8 cellular contexts compared by ENCODE assay signal in genomic region chr11:59611570-59612565, GRCh38. TPM values are rescaled to one million over a fixed set of nuclear protein-coding genes. Genes with fewer than 3 reads are reported as not detected.
A peak's percentile ranks its signal among the peaks of the same experiment; 100 is the strongest.
DNase-seq lines count a peak whose midpoint lies in the region; ATAC-seq and TF ChIP-seq lines count a peak whose summit lies in the region.

No MANE protein-coding gene starts in this region.

- no peak for TF ChIP-seq RAD21 in neural cell (conservative IDR thresholded peaks at IDR 0.05)

- no peaks in the 10 kb centered on the region for H3K9me3 ChIP-seq in colonic mucosa
- no peaks in the 10 kb centered on the region for H3K9me3 ChIP-seq in neural cell (ENCODE audit: low read length)

- TF ChIP-seq CTCF in colonic mucosa (IDR thresholded peaks at IDR 0.05) = no peak
- TF ChIP-seq CTCF in neural cell (IDR thresholded peaks at IDR 0.05; ENCODE audit: poor library complexity, severe bottlenecking) = no peak

- H3K27ac ChIP-seq in colonic mucosa (peak overlapping the region; percentile 75), neural cell (ENCODE audit: low read length) (no peak overlapping the region)

- H3K27me3 ChIP-seq in colonic mucosa (no peaks in the 10 kb centered on the region), neural cell (ENCODE audit: insufficient read depth, low read depth, low read length) (no peaks in the 10 kb centered on the region)

- H3K36me3 ChIP-seq in colonic mucosa (peaks cover 18% of the 10 kb centered on the region), neural cell (ENCODE audit: insufficient read depth, low read length) (peaks cover 9% of the 10 kb centered on the region)

- ATAC-seq in GM21390 (IDR thresholded peaks at IDR 0.05; ENCODE audit: unreplicated experiment) = no peak
- no peak for ATAC-seq in GM18909 (IDR thresholded peaks at IDR 0.05; ENCODE audit: poor library complexity, unreplicated experiment)

- H3K4me3 ChIP-seq in colonic mucosa = no peak overlapping the region
- H3K4me3 ChIP-seq in neural cell (ENCODE audit: low read length) = peak overlapping the region; percentile 97

- intact Hi-C loops in colonic mucosa (cut with DNase I) = loop anchor here (10.0 kb wide), 1 partner anchor 47 kb away; no protein-coding TSS in a partner anchor

- H2AFZ ChIP-seq in neural cell (ENCODE audit: low read depth, low read length) = no peak overlapping the region

- TF ChIP-seq EP300 in neural cell (conservative IDR thresholded peaks at IDR 0.05; ENCODE audit: poor library complexity, severe bottlenecking) = no peak

- DNase-seq in DMS153 treated with DMSO at 0.1 percent for 48 hours (lab: John Stamatoyannopoulos, UW; ENCODE audit: unreplicated experiment) = peak; percentile 20
- peak; percentile 16 to 38 for DNase-seq in NCI-H187 (lab: John Stamatoyannopoulos, UW)
- DNase-seq in colonic mucosa = peak; percentile 85
- no peak for DNase-seq in AG20443 (ENCODE audit: low spot score)
- no peak for DNase-seq in ecto neural progenitor cell (ENCODE audit: low spot score)

- peaks cover 6% of the 10 kb centered on the region for H3F3A ChIP-seq in neural cell (ENCODE audit: insufficient read depth, low read length, poor library complexity, severe bottlenecking)

- no peak overlapping the region for H3K4me2 ChIP-seq in neural cell (ENCODE audit: low read length)

- H3K9me2 ChIP-seq in neural cell (ENCODE audit: insufficient read depth, low read length) = no peaks in the 10 kb centered on the region

- H3K79me2 ChIP-seq in neural cell (replicated peaks; ENCODE audit: insufficient read depth, low read length) = peaks cover 41% of the 10 kb centered on the region

- peak overlapping the region in 1 of 2 donors; percentile 15 for H3K9ac ChIP-seq in colonic mucosa (ENCODE audit: low read depth in 2 of 2, low read length in 2 of 2)
- H3K9ac ChIP-seq in neural cell (ENCODE audit: low read length) = no peak overlapping the region

- H4K20me1 ChIP-seq in neural cell (ENCODE audit: insufficient read depth) = peaks cover 12% of the 10 kb centered on the region

- H3K4me1 ChIP-seq in colonic mucosa = peaks cover 24% of the 10 kb centered on the region

TF ChIP-seq in neural cell, 6 proteins besides CTCF, POLR2A, EP300 and RAD21:
- TF ChIP-seq EZH2 (IDR thresholded peaks at IDR 0.05; ENCODE audit: borderline replicate concordance, insufficient read depth, low read length, poor library complexity, severe bottlenecking) = no peak
- TF ChIP-seq, protein P1, sequence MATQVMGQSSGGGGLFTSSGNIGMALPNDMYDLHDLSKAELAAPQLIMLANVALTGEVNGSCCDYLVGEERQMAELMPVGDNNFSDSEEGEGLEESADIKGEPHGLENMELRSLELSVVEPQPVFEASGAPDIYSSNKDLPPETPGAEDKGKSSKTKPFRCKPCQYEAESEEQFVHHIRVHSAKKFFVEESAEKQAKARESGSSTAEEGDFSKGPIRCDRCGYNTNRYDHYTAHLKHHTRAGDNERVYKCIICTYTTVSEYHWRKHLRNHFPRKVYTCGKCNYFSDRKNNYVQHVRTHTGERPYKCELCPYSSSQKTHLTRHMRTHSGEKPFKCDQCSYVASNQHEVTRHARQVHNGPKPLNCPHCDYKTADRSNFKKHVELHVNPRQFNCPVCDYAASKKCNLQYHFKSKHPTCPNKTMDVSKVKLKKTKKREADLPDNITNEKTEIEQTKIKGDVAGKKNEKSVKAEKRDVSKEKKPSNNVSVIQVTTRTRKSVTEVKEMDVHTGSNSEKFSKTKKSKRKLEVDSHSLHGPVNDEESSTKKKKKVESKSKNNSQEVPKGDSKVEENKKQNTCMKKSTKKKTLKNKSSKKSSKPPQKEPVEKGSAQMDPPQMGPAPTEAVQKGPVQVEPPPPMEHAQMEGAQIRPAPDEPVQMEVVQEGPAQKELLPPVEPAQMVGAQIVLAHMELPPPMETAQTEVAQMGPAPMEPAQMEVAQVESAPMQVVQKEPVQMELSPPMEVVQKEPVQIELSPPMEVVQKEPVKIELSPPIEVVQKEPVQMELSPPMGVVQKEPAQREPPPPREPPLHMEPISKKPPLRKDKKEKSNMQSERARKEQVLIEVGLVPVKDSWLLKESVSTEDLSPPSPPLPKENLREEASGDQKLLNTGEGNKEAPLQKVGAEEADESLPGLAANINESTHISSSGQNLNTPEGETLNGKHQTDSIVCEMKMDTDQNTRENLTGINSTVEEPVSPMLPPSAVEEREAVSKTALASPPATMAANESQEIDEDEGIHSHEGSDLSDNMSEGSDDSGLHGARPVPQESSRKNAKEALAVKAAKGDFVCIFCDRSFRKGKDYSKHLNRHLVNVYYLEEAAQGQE (IDR thresholded peaks at IDR 0.05; ENCODE audit: borderline replicate concordance) = no peak
- TF ChIP-seq TAF1 (IDR thresholded peaks at IDR 0.05; ENCODE audit: low read depth) = no peak
- no peak for TF ChIP-seq POLR2AphosphoS5 (IDR thresholded peaks at IDR 0.05)
- no peak for TF ChIP-seq SMC3 (conservative IDR thresholded peaks at IDR 0.05; ENCODE audit: poor library complexity)
- no peak for TF ChIP-seq MXI1 (conservative IDR thresholded peaks at IDR 0.05; ENCODE audit: poor library complexity, severe bottlenecking)
TF ChIP-seq in neural cell: peak in this region for 0.

RNA-seq across cellular contexts. Expression of gene OSBP, which starts 3.7 kb away (rescaled TPM):
- 10 to 100 TPM; 57.1 to 64.7 TPM for total RNA-seq in colonic mucosa
- 24.4 and 25.7 TPM in 2 replicates for polyA plus RNA-seq in neural cell
- polyA minus RNA-seq in neural cell = 51.9 and 57.3 TPM in 2 replicates

RNA-seq across cellular contexts. Expression of gene PATL1, which starts 57.0 kb away (rescaled TPM):
- 10 to 100 TPM; 43.3 to 47.3 TPM for total RNA-seq in colonic mucosa
- 3.2 and 3.4 TPM in 2 replicates for polyA plus RNA-seq in neural cell
- 5.8 and 8.0 TPM in 2 replicates for polyA minus RNA-seq in neural cell

Comparison
In these comparisons a context has a peak if more than half of its experiments do, and no peak if none do; other contexts are left out.
1. DNase-seq: peak in DMS153 treated with DMSO at 0.1 percent for 48 hours (single experiment), NCI-H187 (2 of 2) and colonic mucosa (single experiment); none in AG20443 (single experiment) and ecto neural progenitor cell (single experiment).